In genomic region chr2:71531522-71532047, GRCh38 we compare ENCODE assay signal across 13 cellular contexts.
A peak's percentile ranks its signal among the peaks of the same experiment; 100 is the strongest.
DNase-seq lines count a peak whose midpoint lies in the region; ATAC-seq and TF ChIP-seq lines count a peak whose summit lies in the region.
"Had no signal": no experiment of that assay in that cellular context is flagged by ENCODE, and none has a peak within 500 bp of the region (broad histone marks: within the 10 kb centered on the region; RNA-seq: fewer than 3 reads in every experiment).

No MANE protein-coding gene starts in this region.

- H3K27ac Mint-ChIP-seq in stimulated activated effector memory CD8-positive, alpha-beta T cell treated with anti-CD3 and anti-CD28 coated beads, Interleukin-12 subunit alpha, Interleukin-12 subunit beta, amount 100 ng/mL, for 72 hours = no peak overlapping the region
- H3K27ac Mint-ChIP-seq: nephron had no signal

- TF ChIP-seq CTCF in RWPE1 (conservative IDR thresholded peaks at IDR 0.05; ENCODE audit: low read depth) (no peak), fibroblast of the aortic adventitia (IDR thresholded peaks at IDR 0.05; ENCODE audit: insufficient read depth, low read length) (no peak)

- POLR2A ChIA-PET in RWPE1 (lab: Yijun Ruan, JAX; ENCODE audit: low non-redundant PET) = no interaction called here

- peak; percentile 63 for DNase-seq in cardiac septum (ENCODE audit: low spot score)
- DNase-seq in left ventricle myocardium superior = no peak
- peak; percentile 67 for DNase-seq in RWPE1 (ENCODE audit: low spot score)
- peak; percentile 22 for DNase-seq in fibroblast of the aortic adventitia (ENCODE audit: low read depth)
- no peak for DNase-seq in stimulated activated effector memory CD8-positive, alpha-beta T cell treated with anti-CD3 and anti-CD28 coated beads, Interleukin-12 subunit alpha, Interleukin-12 subunit beta, amount 100 ng/mL, for 72 hours (ENCODE audit: low spot score in 2 of 2)
- no peak for DNase-seq in NCI-H2196 treated with DMSO at 0.1 percent for 48 hours (lab: John Stamatoyannopoulos, UW; ENCODE audit: unreplicated experiment)
- DNase-seq in Kasumi-1 (lab: John Stamatoyannopoulos, UW) = no peak
- DNase-seq: central memory CD4-positive, alpha-beta T cell; kidney had no signal

- H3K36me3 Mint-ChIP-seq in stimulated activated effector memory CD8-positive, alpha-beta T cell treated with anti-CD3 and anti-CD28 coated beads, Interleukin-12 subunit alpha, Interleukin-12 subunit beta, amount 100 ng/mL, for 72 hours = no peaks in the 10 kb centered on the region

- CTCF ChIA-PET in RWPE1 (lab: Yijun Ruan, JAX) = no interaction called here

- no peak overlapping the region for H3K4me3 Mint-ChIP-seq in stimulated activated effector memory CD8-positive, alpha-beta T cell treated with anti-CD3 and anti-CD28 coated beads, Interleukin-12 subunit alpha, Interleukin-12 subunit beta, amount 100 ng/mL, for 72 hours
- H3K4me3 Mint-ChIP-seq: nephron had no signal

- intact Hi-C loops in cardiac septum (cut with DNase I) = no loop called here
- intact Hi-C loops in left ventricle myocardium superior (cut with micrococcal nuclease) = no loop called here

- no peak for ATAC-seq in left ventricle myocardium superior
- peak; percentile 42 for ATAC-seq in stimulated activated effector memory CD8-positive, alpha-beta T cell treated with anti-CD3 and anti-CD28 coated beads, Interleukin-12 subunit alpha, Interleukin-12 subunit beta, amount 100 ng/mL, for 72 hours
- no peak for ATAC-seq in GM19463 (IDR thresholded peaks at IDR 0.05; ENCODE audit: unreplicated experiment)

- no peak overlapping the region for H3K27ac ChIP-seq in RWPE1
- H3K27ac ChIP-seq: C4-2B, KMS-11 had no signal

- H3K4me1 Mint-ChIP-seq in stimulated activated effector memory CD8-positive, alpha-beta T cell treated with anti-CD3 and anti-CD28 coated beads, Interleukin-12 subunit alpha, Interleukin-12 subunit beta, amount 100 ng/mL, for 72 hours = no peaks in the 10 kb centered on the region
- H3K4me1 Mint-ChIP-seq: nephron had no signal

- no peak overlapping the region for H3K4me3 ChIP-seq in fibroblast of the aortic adventitia (ENCODE audit: low read depth, low read length)

- no peaks in the 10 kb centered on the region for H3K9me3 Mint-ChIP-seq in stimulated activated effector memory CD8-positive, alpha-beta T cell treated with anti-CD3 and anti-CD28 coated beads, Interleukin-12 subunit alpha, Interleukin-12 subunit beta, amount 100 ng/mL, for 72 hours
- H3K9me3 Mint-ChIP-seq: nephron had no signal

Comparison
In these comparisons a context has a peak if more than half of its experiments do, and no peak if none do; other contexts are left out.
1. DNase-seq: peak in cardiac septum (single experiment), RWPE1 (single experiment) and fibroblast of the aortic adventitia (single experiment); none in left ventricle myocardium superior (single experiment), stimulated activated effector memory CD8-positive, alpha-beta T cell treated with anti-CD3 and anti-CD28 coated beads, Interleukin-12 subunit alpha, Interleukin-12 subunit beta, amount 100 ng/mL, for 72 hours (0 of 2), NCI-H2196 treated with DMSO at 0.1 percent for 48 hours (single experiment) and Kasumi-1 (0 of 2).